20 cellular contexts compared by ENCODE assay signal in genomic region chr7:50556247-50556976, GRCh38. TPM values are rescaled to one million over a fixed set of nuclear protein-coding genes. Genes with fewer than 3 reads are reported as not detected.
A peak's percentile ranks its signal among the peaks of the same experiment; 100 is the strongest.
DNase-seq lines count a peak whose midpoint lies in the region; ATAC-seq and TF ChIP-seq lines count a peak whose summit lies in the region.
"Had no signal": no experiment of that assay in that cellular context is flagged by ENCODE, and none has a peak within 500 bp of the region (broad histone marks: within the 10 kb centered on the region; RNA-seq: fewer than 3 reads in every experiment).

No MANE protein-coding gene starts in this region.

- H3K27me3 ChIP-seq in heart left ventricle: peaks cover 0 to 22% (median 5%) of the 10 kb centered on the region in 9 donors
- no peaks in the 10 kb centered on the region for H3K27me3 ChIP-seq in right atrium auricular region
- no peaks in the 10 kb centered on the region for H3K27me3 ChIP-seq in ovary
- H3K27me3 ChIP-seq in tibial artery: peaks cover 0 to 27% of the 10 kb centered on the region in 2 donors
- H3K27me3 ChIP-seq: pancreas had no signal

- TF ChIP-seq EP300 in ovary (IDR thresholded peaks at IDR 0.05): peak; percentile 29

- H3K9me3 ChIP-seq in heart left ventricle (no peaks in the 10 kb centered on the region), right atrium auricular region (no peaks in the 10 kb centered on the region), ovary (no peaks in the 10 kb centered on the region), tibial artery (no peaks in the 10 kb centered on the region)
- H3K9me3 ChIP-seq: HAP-1, pancreas had no signal

- H3K27ac ChIP-seq in heart left ventricle (peak overlapping the region in 1 of 12 donors; percentile 46), right atrium auricular region (peak overlapping the region in 1 of 2 donors; percentile 31), ovary (no peak overlapping the region), tibial artery (no peak overlapping the region)
- H3K27ac ChIP-seq: pancreas, RWPE1 had no signal

- ATAC-seq in heart left ventricle: peak in 3 of 4 donors; percentile 13 to 76 (median 41)
- ATAC-seq: pancreas; stimulated activated memory B cell treated with anti-CD40 and anti-IgM and Interleukin-4, amounts not matched to agents 10 μg/mL and 1 μg/mL and 100 μg/mL, for 72 hours had no signal

- H3K4me3 ChIP-seq in heart left ventricle: no peak overlapping the region
- no peak overlapping the region for H3K4me3 ChIP-seq in right atrium auricular region
- no peak overlapping the region for H3K4me3 ChIP-seq in fibroblast of mammary gland (ENCODE audit: control insufficient read depth, low read depth, low read length)
- H3K4me3 ChIP-seq in ovary: no peak overlapping the region
- no peak overlapping the region for H3K4me3 ChIP-seq in tibial artery
- H3K4me3 ChIP-seq: HAP-1, pancreas had no signal

- no peak for DNase-seq in heart left ventricle
- DNase-seq in right atrium auricular region (ENCODE audit: low spot score): no peak
- peak; percentile 56 for DNase-seq in fibroblast of mammary gland (ENCODE audit: low read depth)
- DNase-seq in ovary: no peak
- no peak for DNase-seq in tibial artery
- no peak for DNase-seq in activated CD4-positive, alpha-beta T cell treated with anti-CD3 and anti-CD28 coated beads, Interleukin-2, amount 50 U/mL, for 48 hours
- no peak for DNase-seq in GM19240 (ENCODE audit: insufficient read length, low spot score)
- DNase-seq in activated CD4-positive, alpha-beta T cell treated with anti-CD3 and anti-CD28 coated beads for 1 hour: no peak
- DNase-seq: ACHN; activated CD4-positive, alpha-beta T cell treated with anti-CD3 and anti-CD28 coated beads, Interleukin-2, amount 10 ng/mL, durations not matched to agents 7 days and 5 days; activated naive CD4-positive, alpha-beta T cell; CD4-positive, alpha-beta T cell; kidney; NCI-H1105; NK-92 treated with Interleukin-12 subunit alpha and Interleukin-12 subunit beta, amount 100 ng/mL, for 24 hours; pancreas; SW 1271 had no signal

- TF ChIP-seq POLR2A in heart left ventricle (IDR thresholded peaks at IDR 0.05) (no peak), ovary (IDR thresholded peaks at IDR 0.05) (no peak)

- H3K36me3 ChIP-seq in heart left ventricle (no peaks in the 10 kb centered on the region), right atrium auricular region (no peaks in the 10 kb centered on the region), ovary (no peaks in the 10 kb centered on the region), tibial artery (no peaks in the 10 kb centered on the region)
- H3K36me3 ChIP-seq: HAP-1, pancreas had no signal

- WGBS in heart left ventricle, 4 donors: 51 to 60% (median 56%) methylated on average over 8 of the region's 8 CpGs
- 30 to 49% (median 31%) methylated on average over 8 of the region's 8 CpGs for WGBS in ovary, 3 donors

- peaks cover 0 to 5% (median 0%) of the 10 kb centered on the region in 12 donors for H3K4me1 ChIP-seq in heart left ventricle
- H3K4me1 ChIP-seq in right atrium auricular region: no peaks in the 10 kb centered on the region
- H3K4me1 ChIP-seq in ovary (ENCODE audit: insufficient read depth): peaks cover 22% of the 10 kb centered on the region
- H3K4me1 ChIP-seq in tibial artery: no peaks in the 10 kb centered on the region
- H3K4me1 ChIP-seq: HAP-1 had no signal

- intact Hi-C loops in heart left ventricle (cut with DNase I): no loop called here
- intact Hi-C loops in ovary (cut with DNase I): no loop called here
- intact Hi-C loops in tibial artery (cut with DNase I; ENCODE audit: low total_unique reads): no loop called here

- TF ChIP-seq CTCF in heart left ventricle (IDR thresholded peaks at IDR 0.05) (no peak), right atrium auricular region (IDR thresholded peaks at IDR 0.05) (no peak), fibroblast of mammary gland (conservative IDR thresholded peaks at IDR 0.05; ENCODE audit: control insufficient read depth, insufficient read depth, low read depth, low read length) (no peak), ovary (IDR thresholded peaks at IDR 0.05) (no peak), tibial artery (IDR thresholded peaks at IDR 0.05) (no peak)

RNA-seq across cellular contexts. Expression of gene DDC, which starts 8.8 kb away (rescaled TPM):
- total RNA-seq in heart left ventricle: not detected
- polyA plus RNA-seq in heart left ventricle: under 1 TPM in 1 of 2 donors, not detected in 1; 0.08 TPM
- total RNA-seq in right atrium auricular region: not detected
- 1 to 10 TPM in 3 of 7 donors, under 1 TPM in 4; 0.35 to 3.3 (median 0.78) TPM for total RNA-seq in ovary
- polyA plus RNA-seq in ovary: under 1 TPM; 0.24 to 0.57 TPM
- total RNA-seq: activated CD4-positive, alpha-beta T cell treated with anti-CD3 and anti-CD28 coated beads, Interleukin-2, amount 10 ng/mL, durations not matched to agents 7 days and 5 days; CD4-positive, alpha-beta T cell had no signal
